In the genomic region with DNA sequence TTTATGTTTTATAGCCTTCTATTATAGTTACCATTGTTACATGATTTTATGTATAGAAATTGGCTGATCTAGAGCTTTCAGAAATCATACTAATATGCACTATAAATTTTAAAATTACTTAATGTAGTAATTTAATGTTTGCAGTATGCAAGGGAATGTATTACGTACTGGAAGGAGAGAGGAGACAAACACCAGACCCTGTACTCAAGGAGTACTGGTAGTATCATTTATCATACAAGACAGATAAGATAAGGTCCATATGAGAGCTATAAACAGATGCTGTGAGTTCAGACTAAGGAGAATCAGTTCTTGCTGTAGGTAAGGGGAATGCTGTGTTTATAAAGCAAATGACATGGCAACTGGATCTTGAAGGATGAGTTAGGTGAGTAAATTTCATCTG, we compare ENCODE assay signal across 26 cellular contexts. TPM values are rescaled to one million over a fixed set of nuclear protein-coding genes. Genes with fewer than 3 reads are reported as not detected.
A peak's percentile ranks its signal among the peaks of the same experiment; 100 is the strongest.
DNase-seq lines count a peak whose midpoint lies in the region; FAIRE-seq and TF ChIP-seq lines count a peak whose summit lies in the region.
"Had no signal": no experiment of that assay in that cellular context is flagged by ENCODE, and none has a peak within 500 bp of the region (broad histone marks: within the 10 kb centered on the region; RNA-seq: fewer than 3 reads in every experiment).

No MANE protein-coding gene starts in this region.

- H3K4me1 ChIP-seq in adrenal gland (replicated peaks in 1 of 2) (peaks cover 0 to 18% of the 10 kb centered on the region in 2 donors), left ventricle myocardium inferior (peaks cover 36% of the 10 kb centered on the region), mesendoderm (ENCODE audit: control insufficient read depth, low read depth, low read length) (no peaks in the 10 kb centered on the region)
- no peaks in the 10 kb centered on the region for H3K4me1 ChIP-seq in CD8-positive, alpha-beta memory T cell (ENCODE audit: insufficient read depth, low read length)

- FAIRE-seq in GM12892 (lab: Jason Lieb, UNC), result no peak
- FAIRE-seq: astrocyte, GM18507, islet of Langerhans, urothelium cell line had no signal

- H3K4me2 ChIP-seq in neural cell (ENCODE audit: low read length) (no peak overlapping the region), mesendoderm (ENCODE audit: low read length) (no peak overlapping the region)

- no peak for DNase-seq in Calu3
- no peak for DNase-seq in adrenal gland
- DNase-seq in left ventricle myocardium inferior, result no peak
- no peak for DNase-seq in GM12892 (ENCODE audit: insufficient read length)
- no peak for DNase-seq in mesendoderm
- no peak for DNase-seq in CD8-positive, alpha-beta memory T cell
- no peak for DNase-seq in HCEC 1CT
- DNase-seq: activated CD8-positive, alpha-beta T cell treated with anti-CD3 and anti-CD28 coated beads, Interleukin-2, amount 10 ng/mL, durations not matched to agents 7 days and 5 days; activated naive CD4-positive, alpha-beta T cell treated with anti-CD3 and anti-CD28 coated beads for 36 hours; activated T-cell treated with anti-CD3 and anti-CD28 coated beads, Interleukin-2, amount 50 U/mL, for 1 hour; EL; endodermal cell; MM.1S; NCI-H2171; RPMI8226; stimulated activated CD4-positive, alpha-beta T cell treated with anti-CD3 and anti-CD28 coated beads, Interleukin-15, amount 100 ng/mL, for 24 hours had no signal

- H4K8ac ChIP-seq in mesendoderm (ENCODE audit: low read depth, low read length), result no peak overlapping the region

- H3K27ac Mint-ChIP-seq in Calu3 (ENCODE audit: unreplicated experiment), result peak overlapping the region; percentile 89
- H3K27ac Mint-ChIP-seq in CD8-positive, alpha-beta memory T cell, result no peak overlapping the region
- H3K27ac Mint-ChIP-seq: activated CD8-positive, alpha-beta T cell treated with anti-CD3 and anti-CD28 coated beads, Interleukin-2, amount 10 ng/mL, durations not matched to agents 7 days and 5 days; activated naive CD4-positive, alpha-beta T cell treated with anti-CD3 and anti-CD28 coated beads for 36 hours; endodermal cell had no signal

- intact Hi-C loops in Calu3 (cut with micrococcal nuclease; ENCODE audit: unreplicated experiment) (no loop called here), adrenal gland (cut with DNase I) (loop anchor here in 1 of 2 donors (5.0 kb wide), 1 partner anchor 59 kb away; no protein-coding TSS in a partner anchor), left ventricle myocardium inferior (cut with micrococcal nuclease) (loop anchor here (10.0 kb wide), 1 partner anchor 61 kb away; no protein-coding TSS in a partner anchor)

- no peaks in the 10 kb centered on the region for H3F3A ChIP-seq in neural cell (ENCODE audit: insufficient read depth, low read length, poor library complexity, severe bottlenecking)

- H3K36me3 ChIP-seq in adrenal gland (replicated peaks in 1 of 2) (peaks cover 0 to 10% of the 10 kb centered on the region in 2 donors), left ventricle myocardium inferior (peaks cover 6% of the 10 kb centered on the region), neural cell (ENCODE audit: insufficient read depth, low read length) (no peaks in the 10 kb centered on the region), mesendoderm (ENCODE audit: control insufficient read depth, insufficient read depth, low read length) (no peaks in the 10 kb centered on the region)
- no peaks in the 10 kb centered on the region for H3K36me3 ChIP-seq in CD8-positive, alpha-beta memory T cell (ENCODE audit: insufficient read depth, low read length)
- H3K36me3 ChIP-seq: BLaER1 treated with 17β-estradiol and CSF1 and Interleukin-3, amounts not matched to agents 10 nM and 100 nM had no signal

- no peak overlapping the region for H3K56ac ChIP-seq in mesendoderm (ENCODE audit: low read length)

- H2AFZ ChIP-seq in neural cell (ENCODE audit: low read depth, low read length), result peak overlapping the region; percentile 19

- TF ChIP-seq POLR2A in adrenal gland (IDR thresholded peaks at IDR 0.05) (no peak), GM12892 (IDR thresholded peaks at IDR 0.05; ENCODE audit: low read depth, low read length) (no peak)

- 51 to 56% (median 53%) methylated on average over 1 of the region's 1 CpG for WGBS in adrenal gland, 4 donors
- no CpG with 5 or more reads among the region's 1 CpG for WGBS in mesendoderm (ENCODE audit: extremely low coverage, insufficient coverage, low lambda C conversion rate)

- no peak overlapping the region for H2BK5ac ChIP-seq in mesendoderm (ENCODE audit: low read length)

- H3K23ac ChIP-seq in mesendoderm (ENCODE audit: low read length), result no peak overlapping the region

- H3K79me2 ChIP-seq in neural cell (replicated peaks; ENCODE audit: insufficient read depth, low read length) (no peaks in the 10 kb centered on the region), mesendoderm (ENCODE audit: control insufficient read depth, insufficient read depth, low read length) (no peaks in the 10 kb centered on the region)

- H4K20me1 ChIP-seq in neural cell (ENCODE audit: insufficient read depth), result no peaks in the 10 kb centered on the region
- H4K20me1 ChIP-seq: BLaER1 treated with 17β-estradiol and CSF1 and Interleukin-3, amounts not matched to agents 10 nM and 100 nM had no signal

- H3K9me3 ChIP-seq in adrenal gland (replicated peaks in 1 of 3) (no peaks in the 10 kb centered on the region), left ventricle myocardium inferior (replicated peaks) (no peaks in the 10 kb centered on the region), neural cell (ENCODE audit: low read length) (no peaks in the 10 kb centered on the region)
- no peaks in the 10 kb centered on the region for H3K9me3 ChIP-seq in CD8-positive, alpha-beta memory T cell (ENCODE audit: low read length)
- H3K9me3 ChIP-seq: BLaER1 treated with 17β-estradiol and CSF1 and Interleukin-3, amounts not matched to agents 10 nM and 100 nM had no signal

- H3K18ac ChIP-seq in mesendoderm (ENCODE audit: low read length), result no peak overlapping the region

- TF ChIP-seq EP300 in neural cell (conservative IDR thresholded peaks at IDR 0.05; ENCODE audit: poor library complexity, severe bottlenecking), result no peak

- no peak overlapping the region for H2AK5ac ChIP-seq in mesendoderm (ENCODE audit: low read length)

- no peaks in the 10 kb centered on the region for H3K9me2 ChIP-seq in neural cell (ENCODE audit: insufficient read depth, low read length)

- H3K27ac ChIP-seq in adrenal gland (peak overlapping the region in 3 of 5 donors; percentile 62 to 82 (median 69)), left ventricle myocardium inferior (replicated peaks) (peak overlapping the region; percentile 86), neural cell (ENCODE audit: low read length) (no peak overlapping the region), mesendoderm (ENCODE audit: low read depth, low read length) (no peak overlapping the region)
- H3K27ac ChIP-seq in CD8-positive, alpha-beta memory T cell (ENCODE audit: low read depth, low read length), result no peak overlapping the region

- no peaks in the 10 kb centered on the region for H3K79me1 ChIP-seq in mesendoderm (ENCODE audit: low read length)

- POLR2A ChIA-PET in CD8-positive, alpha-beta memory T cell (lab: Charles Lee), result no interaction called here

- H3K9ac ChIP-seq in neural cell (ENCODE audit: low read length), result no peak overlapping the region
- no peak overlapping the region for H3K9ac ChIP-seq in mesendoderm (ENCODE audit: low read length)

- H3K27me3 ChIP-seq in adrenal gland (no peaks in the 10 kb centered on the region), left ventricle myocardium inferior (ENCODE audit: low read depth) (no peaks in the 10 kb centered on the region), neural cell (ENCODE audit: insufficient read depth, low read depth, low read length) (no peaks in the 10 kb centered on the region), mesendoderm (ENCODE audit: insufficient read depth, low read length, poor library complexity) (no peaks in the 10 kb centered on the region)
- H3K27me3 ChIP-seq in CD8-positive, alpha-beta memory T cell (ENCODE audit: insufficient read depth, low read length, poor library complexity, severe bottlenecking), result no peaks in the 10 kb centered on the region
- H3K27me3 ChIP-seq: BLaER1 treated with 17β-estradiol and CSF1 and Interleukin-3, amounts not matched to agents 10 nM and 100 nM had no signal

- H3K4me1 Mint-ChIP-seq in Calu3 (ENCODE audit: low read depth, unreplicated experiment), result peaks cover 23% of the 10 kb centered on the region
- H3K4me1 Mint-ChIP-seq in CD8-positive, alpha-beta memory T cell, result peaks cover 11 to 14% (median 11%) of the 10 kb centered on the region in 3 donors
- H3K4me1 Mint-ChIP-seq: endodermal cell had no signal

- H2BK120ac ChIP-seq in mesendoderm (ENCODE audit: low read depth, low read length), result no peak overlapping the region

- no TSS peak for BruUV-seq in Calu3 (replicated peaks; lab: Mats Ljungman, UMichigan)

- no peaks in the 10 kb centered on the region for H3K27me3 Mint-ChIP-seq in Calu3 (ENCODE audit: unreplicated experiment)
- peaks cover 4 to 29% of the 10 kb centered on the region in 2 donors for H3K27me3 Mint-ChIP-seq in CD8-positive, alpha-beta memory T cell

- peak overlapping the region in 2 of 4 donors; percentile 34 to 52 for H3K4me3 ChIP-seq in adrenal gland
- H3K4me3 ChIP-seq in left ventricle myocardium inferior, result peak overlapping the region; percentile 65
- H3K4me3 ChIP-seq in neural cell (ENCODE audit: low read length), result no peak overlapping the region
- no peak overlapping the region for H3K4me3 ChIP-seq in mesendoderm (ENCODE audit: low read length)
- H3K4me3 ChIP-seq in CD8-positive, alpha-beta memory T cell (ENCODE audit: low read length), result no peak overlapping the region
- H3K4me3 ChIP-seq: K562 had no signal

- no peak overlapping the region for H4K5ac ChIP-seq in mesendoderm (ENCODE audit: low read length)

- H3K36me3 Mint-ChIP-seq in Calu3 (ENCODE audit: insufficient read depth, unreplicated experiment), result peaks cover 8% of the 10 kb centered on the region
- H3K36me3 Mint-ChIP-seq in CD8-positive, alpha-beta memory T cell, result peaks cover 0 to 10% (median 2%) of the 10 kb centered on the region in 3 donors

- CTCF ChIA-PET in Calu3 (lab: Charles Lee), result interaction anchor here (1.0 to 1.2 kb wide), 3 partner anchors 13 to 63 kb away, joined by 3 to 9 read pairs (median 7); a partner anchor contains a TSS
- CTCF ChIA-PET in CD8-positive, alpha-beta memory T cell (lab: Charles Lee), result no interaction called here

- TF ChIP-seq CTCF in Calu3 (IDR thresholded peaks at IDR 0.05; ENCODE audit: unreplicated experiment) (no peak), adrenal gland (IDR thresholded peaks at IDR 0.05) (no peak), left ventricle myocardium inferior (IDR thresholded peaks at IDR 0.05; ENCODE audit: borderline replicate concordance) (no peak), neural cell (IDR thresholded peaks at IDR 0.05; ENCODE audit: poor library complexity, severe bottlenecking) (no peak)

- H3K4me3 Mint-ChIP-seq in Calu3 (ENCODE audit: low read depth, unreplicated experiment), result peak overlapping the region; percentile 62
- no peak overlapping the region for H3K4me3 Mint-ChIP-seq in CD8-positive, alpha-beta memory T cell
- H3K4me3 Mint-ChIP-seq: activated CD8-positive, alpha-beta T cell treated with anti-CD3 and anti-CD28 coated beads, Interleukin-2, amount 10 ng/mL, durations not matched to agents 7 days and 5 days; activated naive CD4-positive, alpha-beta T cell treated with anti-CD3 and anti-CD28 coated beads for 36 hours; neural crest cell had no signal

- TF ChIP-seq RAD21 in neural cell (conservative IDR thresholded peaks at IDR 0.05), result no peak

- H3K9me3 Mint-ChIP-seq in Calu3 (ENCODE audit: low read depth, unreplicated experiment), result no peaks in the 10 kb centered on the region
- peaks cover 0 to 2% (median 0%) of the 10 kb centered on the region in 5 donors for H3K9me3 Mint-ChIP-seq in CD8-positive, alpha-beta memory T cell
- H3K9me3 Mint-ChIP-seq: activated naive CD4-positive, alpha-beta T cell treated with anti-CD3 and anti-CD28 coated beads for 36 hours; endodermal cell had no signal

- no peak overlapping the region for H3K4ac ChIP-seq in mesendoderm (ENCODE audit: low read depth, low read length)

- no peak overlapping the region for H2BK15ac ChIP-seq in mesendoderm (replicated peaks; ENCODE audit: low read depth)

RNA-seq across cellular contexts. Expression of a gene that starts 0.8 kb away (rescaled TPM):
- 13.8 and 15.0 TPM in 2 replicates for total RNA-seq in Calu3 (2022)
- 10 to 100 TPM; 26.0 to 72.6 (median 47.1) TPM for total RNA-seq in adrenal gland
- polyA plus RNA-seq in adrenal gland, result 100 to 1,000 TPM in 1 of 3 donors, 10 to 100 TPM in 2; 40.4 to 139 (median 91.1) TPM
- 169 TPM for total RNA-seq in left ventricle myocardium inferior
- polyA plus RNA-seq in neural cell, result 6.7 and 7.4 TPM in 2 replicates
- polyA minus RNA-seq in neural cell, result 5.1 and 11.3 TPM in 2 replicates
- 0.98 TPM for polyA plus RNA-seq in GM12892 (2012; ENCODE audit: missing spikeins)
- polyA plus RNA-seq in mesendoderm (2013, experiment 1 of 2), result 0.41 TPM
- 0.20 TPM for polyA plus RNA-seq in mesendoderm (2013, experiment 2 of 2)
- total RNA-seq in CD8-positive, alpha-beta memory T cell, result 1 to 10 TPM in 1 of 2 experiments, under 1 TPM in 1; 0.84 to 1.1 TPM
- polyA plus RNA-seq in CD8-positive, alpha-beta memory T cell, result 0.17 TPM

RNA-seq across cellular contexts. Expression of a gene that starts 8.9 kb away (rescaled TPM):
- not detected in 2 replicates for total RNA-seq in Calu3 (2022)
- not detected for total RNA-seq in adrenal gland
- polyA plus RNA-seq in adrenal gland, result under 1 TPM in 1 of 3 donors, not detected in 2; 0.07 TPM
- total RNA-seq in left ventricle myocardium inferior, result 0.22 TPM
- polyA plus RNA-seq in neural cell, result 0.36 and 0.51 TPM in 2 replicates
- 0.81 TPM in 1 of 2 replicates, not detected in the other for polyA minus RNA-seq in neural cell
- 0.64 TPM for polyA plus RNA-seq in GM12892 (2012; ENCODE audit: missing spikeins)
- 0.07 TPM for polyA plus RNA-seq in mesendoderm (2013, experiment 1 of 2)
- polyA plus RNA-seq in mesendoderm (2013, experiment 2 of 2), result 0.06 TPM
- total RNA-seq in CD8-positive, alpha-beta memory T cell, result under 1 TPM; 0.27 to 0.39 TPM
- polyA plus RNA-seq in CD8-positive, alpha-beta memory T cell, result not detected
- total RNA-seq: activated CD8-positive, alpha-beta T cell treated with anti-CD3 and anti-CD28 coated beads, Interleukin-2, amount 10 ng/mL, durations not matched to agents 7 days and 5 days; activated naive CD4-positive, alpha-beta T cell treated with anti-CD3 and anti-CD28 coated beads for 36 hours; astrocyte; endodermal cell; lung microvascular endothelial cell; neural crest cell had no signal

RNA-seq across cellular contexts. Expression of a gene that starts 12.2 kb away (rescaled TPM):
- total RNA-seq in Calu3 (2022), result 111 and 121 TPM in 2 replicates
- total RNA-seq in adrenal gland, result 10 to 100 TPM in 5 of 8 donors, 1 to 10 TPM in 3; 6.3 to 49.4 (median 12.7) TPM
- 10 to 100 TPM in 2 of 3 donors, 1 to 10 TPM in 1; 5.3 to 25.9 (median 11.8) TPM for polyA plus RNA-seq in adrenal gland
- 1.6 TPM for total RNA-seq in left ventricle myocardium inferior
- not detected in 2 replicates for polyA plus RNA-seq in neural cell
- not detected in 2 replicates for polyA minus RNA-seq in neural cell
- 1.2 TPM for polyA plus RNA-seq in GM12892 (2012; ENCODE audit: missing spikeins)
- polyA plus RNA-seq in mesendoderm (2013, experiment 1 of 2), result 0.37 TPM
- 0.56 TPM for polyA plus RNA-seq in mesendoderm (2013, experiment 2 of 2)
- total RNA-seq in CD8-positive, alpha-beta memory T cell, result not detected
- not detected for polyA plus RNA-seq in CD8-positive, alpha-beta memory T cell
- total RNA-seq: A673; activated naive CD4-positive, alpha-beta T cell treated with anti-CD3 and anti-CD28 coated beads for 36 hours; lung microvascular endothelial cell; neural crest cell had no signal

RNA-seq across cellular contexts. Expression of a gene that starts 50.2 kb away (rescaled TPM):
- total RNA-seq in Calu3 (2022), result 28.8 and 29.3 TPM in 2 replicates
- 100 to 1,000 TPM in 2 of 8 donors, 10 to 100 TPM in 6; 47.2 to 129 (median 70.4) TPM for total RNA-seq in adrenal gland
- 100 to 1,000 TPM in 2 of 3 donors, 10 to 100 TPM in 1; 84.7 to 146 (median 134) TPM for polyA plus RNA-seq in adrenal gland
- total RNA-seq in left ventricle myocardium inferior, result 27.0 TPM
- polyA plus RNA-seq in neural cell, result 134 and 160 TPM in 2 replicates
- polyA minus RNA-seq in neural cell, result 34.3 and 55.8 TPM in 2 replicates
- 14.1 TPM for polyA plus RNA-seq in GM12892 (2012; ENCODE audit: missing spikeins)
- 50.1 TPM for polyA plus RNA-seq in mesendoderm (2013, experiment 1 of 2)
- 46.6 TPM for polyA plus RNA-seq in mesendoderm (2013, experiment 2 of 2)
- 10 to 100 TPM; 38.4 to 40.8 TPM for total RNA-seq in CD8-positive, alpha-beta memory T cell
- 11.6 TPM for polyA plus RNA-seq in CD8-positive, alpha-beta memory T cell

Comparison
In these comparisons a context has a peak if more than half of its experiments do, and no peak if none do; other contexts are left out.
1. H3K27ac ChIP-seq: peak in adrenal gland (3 of 5) and left ventricle myocardium inferior (single experiment); none in neural cell (single experiment), mesendoderm (single experiment) and CD8-positive, alpha-beta memory T cell (single experiment).